ENCODE assay signal across 28 cellular contexts in the genomic region with DNA sequence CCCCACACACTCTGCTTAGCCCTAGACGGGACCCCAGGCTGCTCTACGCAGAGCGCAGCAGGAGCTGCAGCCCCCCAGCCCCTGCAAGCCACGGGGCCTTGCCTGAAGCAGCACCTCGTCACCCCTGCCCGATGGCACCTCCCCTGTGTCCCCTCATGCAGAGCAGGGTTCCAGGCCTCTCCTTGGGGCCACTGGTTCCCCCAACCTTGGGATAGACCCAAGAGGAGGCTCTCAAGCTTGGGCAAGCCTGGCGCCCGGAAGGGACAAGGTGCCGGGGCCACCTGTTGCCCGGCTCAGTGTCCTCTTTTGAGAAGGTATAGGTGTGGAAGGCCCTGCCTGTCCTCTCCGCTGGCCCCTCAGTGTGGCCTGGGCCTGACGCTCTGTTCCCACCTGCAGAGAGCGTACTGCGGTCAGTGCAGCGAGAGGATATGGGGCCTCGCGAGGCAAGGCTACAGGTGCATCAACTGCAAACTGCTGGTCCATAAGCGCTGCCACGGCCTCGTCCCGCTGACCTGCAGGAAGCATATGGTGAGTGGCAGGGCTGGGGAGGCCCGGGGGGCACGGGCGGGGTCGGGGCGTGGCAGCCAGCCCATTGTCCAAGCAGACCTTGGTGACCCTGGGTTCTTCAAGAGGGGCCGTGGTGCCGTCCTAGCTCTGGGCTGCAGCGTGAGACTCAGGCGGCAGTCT.
"Had no signal": no experiment of that assay in that cellular context is flagged by ENCODE, and none has a peak within 500 bp of the region (broad histone marks: within the 10 kb centered on the region; RNA-seq: fewer than 3 reads in every experiment).

No MANE protein-coding gene starts in this region.

- H3K4me3 Mint-ChIP-seq: activated naive CD8-positive, alpha-beta T cell treated with anti-CD3 and anti-CD28 coated beads, Interleukin-2, amount 50 U/mL, for 24 hours; activated T-cell treated with anti-CD3 and anti-CD28 coated beads, Interleukin-2, amount 50 U/mL, for 24 hours; activated T-helper 17 cell treated with anti-CD3 and anti-CD28 coated beads, Interleukin-2, amount 50 U/mL, for 72 hours; dendritic cell treated with granulocyte-macrophage colony-stimulating factor and Interleukin-4, amounts not matched to agents 40 ng/mL and 50 ng/mL, for 4 days; nephron progenitor cell; stimulated activated naive CD8-positive, alpha-beta T cell treated with anti-CD3 and anti-CD28 coated beads, Interleukin-15, Interleukin-2, amounts not matched to agents 100 ng/mL and 50 ng/mL, for 24 hours; WTC11 had no signal

- H3K27ac ChIP-seq: body of pancreas, cardiac muscle cell, prostate gland, right lobe of liver, skin epidermis, thyroid gland had no signal

- H3K27me3 ChIP-seq: body of pancreas, cardiac muscle cell, heart right ventricle, right lobe of liver, thyroid gland had no signal

- H3K27me3 Mint-ChIP-seq: activated naive CD8-positive, alpha-beta T cell treated with anti-CD3 and anti-CD28 coated beads, Interleukin-2, amount 50 U/mL, for 24 hours; activated T-cell treated with anti-CD3 and anti-CD28 coated beads, Interleukin-2, amount 50 U/mL, for 24 hours; activated T-helper 17 cell treated with anti-CD3 and anti-CD28 coated beads, Interleukin-2, amount 50 U/mL, for 72 hours; dendritic cell treated with granulocyte-macrophage colony-stimulating factor and Interleukin-4, amounts not matched to agents 40 ng/mL and 50 ng/mL, for 4 days; stimulated activated naive CD8-positive, alpha-beta T cell treated with anti-CD3 and anti-CD28 coated beads, Interleukin-15, Interleukin-2, amounts not matched to agents 100 ng/mL and 50 ng/mL, for 24 hours had no signal

- H3K4me1 Mint-ChIP-seq: WTC11 had no signal

- H3K4me3 ChIP-seq: body of pancreas, cardiac muscle cell, heart right ventricle, prostate gland, right lobe of liver, skin epidermis, thyroid gland had no signal

- DNase-seq: activated CD4-positive, alpha-beta T cell treated with anti-CD3 and anti-CD28 coated beads, Interleukin-2, amount 50 U/mL, for 4 hours; activated CD8-positive, alpha-beta memory T cell treated with anti-CD3 and anti-CD28 coated beads for 24 hours; activated CD8-positive, alpha-beta memory T cell treated with anti-CD3 and anti-CD28 coated beads, Interleukin-2, amount 50 U/mL, for 4 hours; activated naive CD4-positive, alpha-beta T cell; activated naive CD8-positive, alpha-beta T cell treated with anti-CD3 and anti-CD28 coated beads, Interleukin-2, amount 50 U/mL, for 24 hours; activated T-cell treated with anti-CD3 and anti-CD28 coated beads, Interleukin-2, amount 50 U/mL, for 24 hours; body of pancreas; effector CD4-positive, alpha-beta T cell; foreskin fibroblast; heart right ventricle; midbrain; nephron progenitor cell; occipital lobe; stimulated activated CD4-positive, alpha-beta T cell treated with anti-CD3 and anti-CD28 coated beads, Interleukin-1b, Interleukin-23, amount 100 ng/mL, for 48 hours; substantia nigra; T-helper 9 cell; thyroid gland had no signal

- H3K27ac Mint-ChIP-seq: activated naive CD8-positive, alpha-beta T cell treated with anti-CD3 and anti-CD28 coated beads, Interleukin-2, amount 50 U/mL, for 24 hours; activated T-cell treated with anti-CD3 and anti-CD28 coated beads, Interleukin-2, amount 50 U/mL, for 24 hours; activated T-helper 17 cell treated with anti-CD3 and anti-CD28 coated beads, Interleukin-2, amount 50 U/mL, for 72 hours; dendritic cell treated with granulocyte-macrophage colony-stimulating factor and Interleukin-4, amounts not matched to agents 40 ng/mL and 50 ng/mL, for 4 days; nephron progenitor cell; stimulated activated naive CD8-positive, alpha-beta T cell treated with anti-CD3 and anti-CD28 coated beads, Interleukin-15, Interleukin-2, amounts not matched to agents 100 ng/mL and 50 ng/mL, for 24 hours had no signal

- ATAC-seq: activated naive CD8-positive, alpha-beta T cell treated with anti-CD3 and anti-CD28 coated beads, Interleukin-2, amount 50 U/mL, for 24 hours; activated T-helper 17 cell treated with anti-CD3 and anti-CD28 coated beads, Interleukin-2, amount 50 U/mL, for 72 hours; body of pancreas; left lobe of liver; WTC11 had no signal

- H3K9me3 Mint-ChIP-seq: activated naive CD8-positive, alpha-beta T cell treated with anti-CD3 and anti-CD28 coated beads, Interleukin-2, amount 50 U/mL, for 24 hours; activated T-cell treated with anti-CD3 and anti-CD28 coated beads, Interleukin-2, amount 50 U/mL, for 24 hours; activated T-helper 17 cell treated with anti-CD3 and anti-CD28 coated beads, Interleukin-2, amount 50 U/mL, for 72 hours; dendritic cell treated with granulocyte-macrophage colony-stimulating factor and Interleukin-4, amounts not matched to agents 40 ng/mL and 50 ng/mL, for 4 days; nephron progenitor cell; stimulated activated naive CD8-positive, alpha-beta T cell treated with anti-CD3 and anti-CD28 coated beads, Interleukin-15, Interleukin-2, amounts not matched to agents 100 ng/mL and 50 ng/mL, for 24 hours; WTC11 had no signal

- H3K4me1 ChIP-seq: body of pancreas, prostate gland, right lobe of liver, thyroid gland had no signal

- FAIRE-seq: endometrium, keratinocyte had no signal

- H3K36me3 ChIP-seq: cardiac muscle cell, prostate gland had no signal

- H3K9me3 ChIP-seq: body of pancreas, heart right ventricle, prostate gland, right lobe of liver, thyroid gland had no signal
